In genomic region chr7:2572101-2572842, GRCh38 we compare ENCODE assay signal across 16 cellular contexts. TPM values are rescaled to one million over a fixed set of nuclear protein-coding genes. Genes with fewer than 3 reads are reported as not detected.
DNase-seq lines count a peak whose midpoint lies in the region; ATAC-seq and TF ChIP-seq lines count a peak whose summit lies in the region.
"Had no signal": no experiment of that assay in that cellular context is flagged by ENCODE, and none has a peak within 500 bp of the region (broad histone marks: within the 10 kb centered on the region; RNA-seq: fewer than 3 reads in every experiment).

No MANE protein-coding gene starts in this region.

- peak; percentile 51 for DNase-seq in activated CD4-positive, alpha-beta T cell treated with anti-CD3 and anti-CD28 coated beads for 36 hours
- DNase-seq in activated CD4-positive, alpha-beta T cell treated with anti-CD3 and anti-CD28 coated beads, Interleukin-2, amount 10 ng/mL, durations not matched to agents 7 days and 5 days = no peak
- peak; percentile 9 for DNase-seq in NCI-H526 treated with DMSO at 0.1 percent for 48 hours (lab: John Stamatoyannopoulos, UW)
- no peak for DNase-seq in endodermal cell
- peak; percentile 69 for DNase-seq in posterior vena cava (ENCODE audit: low spot score)
- DNase-seq in stimulated activated naive CD4-positive, alpha-beta T cell (lab: John Stamatoyannopoulos, UW) = no peak
- no peak for DNase-seq in OCI-M1 (lab: John Stamatoyannopoulos, UW)
- DNase-seq in naive thymus-derived CD4-positive, alpha-beta T cell = no peak
- DNase-seq: DMS53, esophagus squamous epithelium, NCI-H2227 treated with DMSO at 0.1 percent for 48 hours, SHP77 had no signal

- CTCF ChIA-PET in activated CD4-positive, alpha-beta T cell treated with anti-CD3 and anti-CD28 coated beads for 36 hours (lab: Charles Lee) = no interaction called here
- CTCF ChIA-PET in activated CD4-positive, alpha-beta T cell treated with anti-CD3 and anti-CD28 coated beads, Interleukin-2, amount 10 ng/mL, durations not matched to agents 7 days and 5 days (lab: Charles Lee) = interaction anchor here (1.3 kb wide), 1 partner anchor 61 kb away, joined by 3 read pairs; no protein-coding TSS in a partner anchor
- CTCF ChIA-PET in naive thymus-derived CD4-positive, alpha-beta T cell (lab: Charles Lee) = no interaction called here

- 91 to 97% methylated on average over 18 to 21 of the region's 22 CpGs for WGBS in endodermal cell (ENCODE audit: insufficient coverage in 1 of 2, insufficient read length in 1 of 2), 2 experiments

- H3K27ac ChIP-seq in endodermal cell (ENCODE audit: low read depth, low read length) = no peak overlapping the region
- H3K27ac ChIP-seq in naive thymus-derived CD4-positive, alpha-beta T cell (ENCODE audit: low read depth, low read length) = no peak overlapping the region
- H3K27ac ChIP-seq: 22Rv1, esophagus squamous epithelium, KMS-11, parathyroid adenoma, tibial nerve had no signal

- TF ChIP-seq CTCF in endodermal cell (conservative IDR thresholded peaks at IDR 0.05) = no peak

- H3K36me3 ChIP-seq in endodermal cell (ENCODE audit: control insufficient read depth, insufficient read depth, low read length) = peaks cover 17% of the 10 kb centered on the region
- H3K36me3 ChIP-seq in naive thymus-derived CD4-positive, alpha-beta T cell (ENCODE audit: control insufficient read depth in 2 of 3, insufficient read depth in 3 of 3, low read length in 3 of 3) = peaks cover 0 to 15% (median 0%) of the 10 kb centered on the region in 3 experiments

- POLR2A ChIA-PET in activated CD4-positive, alpha-beta T cell treated with anti-CD3 and anti-CD28 coated beads for 36 hours (lab: Charles Lee) = interaction anchor here (0.7 kb wide), 1 partner anchor 147 kb away, joined by 3 read pairs; no protein-coding TSS in a partner anchor
- POLR2A ChIA-PET in activated CD4-positive, alpha-beta T cell treated with anti-CD3 and anti-CD28 coated beads, Interleukin-2, amount 10 ng/mL, durations not matched to agents 7 days and 5 days (lab: Charles Lee) = no interaction called here
- POLR2A ChIA-PET in naive thymus-derived CD4-positive, alpha-beta T cell (lab: Charles Lee) = no interaction called here

- H3K36me3 Mint-ChIP-seq in activated CD4-positive, alpha-beta T cell treated with anti-CD3 and anti-CD28 coated beads for 36 hours (ENCODE audit: low read depth) = peaks cover 10% of the 10 kb centered on the region
- H3K36me3 Mint-ChIP-seq in activated CD4-positive, alpha-beta T cell treated with anti-CD3 and anti-CD28 coated beads, Interleukin-2, amount 10 ng/mL, durations not matched to agents 7 days and 5 days (ENCODE audit: low read depth) = peaks cover 13% of the 10 kb centered on the region
- peaks cover 27% of the 10 kb centered on the region for H3K36me3 Mint-ChIP-seq in endodermal cell (ENCODE audit: low read depth)
- H3K36me3 Mint-ChIP-seq in naive thymus-derived CD4-positive, alpha-beta T cell = peaks cover 1 to 25% (median 3%) of the 10 kb centered on the region in 5 donors

- H3K9me3 ChIP-seq in endodermal cell (ENCODE audit: control insufficient read depth, low read length) = no peaks in the 10 kb centered on the region
- no peaks in the 10 kb centered on the region for H3K9me3 ChIP-seq in naive thymus-derived CD4-positive, alpha-beta T cell (ENCODE audit: control insufficient read depth in 2 of 3, low read length in 3 of 3)
- H3K9me3 ChIP-seq: esophagus squamous epithelium, tibial nerve had no signal

- H3K27ac Mint-ChIP-seq in activated CD4-positive, alpha-beta T cell treated with anti-CD3 and anti-CD28 coated beads for 36 hours = no peak overlapping the region
- no peak overlapping the region for H3K27ac Mint-ChIP-seq in activated CD4-positive, alpha-beta T cell treated with anti-CD3 and anti-CD28 coated beads, Interleukin-2, amount 10 ng/mL, durations not matched to agents 7 days and 5 days
- H3K27ac Mint-ChIP-seq in endodermal cell = peak overlapping the region; percentile 69
- no peak overlapping the region for H3K27ac Mint-ChIP-seq in naive thymus-derived CD4-positive, alpha-beta T cell

- H3K4me3 ChIP-seq in endodermal cell (ENCODE audit: low read length) = no peak overlapping the region
- no peak overlapping the region for H3K4me3 ChIP-seq in naive thymus-derived CD4-positive, alpha-beta T cell (ENCODE audit: low read length)
- H3K4me3 ChIP-seq: esophagus squamous epithelium, tibial nerve had no signal

- H3K27me3 ChIP-seq in endodermal cell (ENCODE audit: control insufficient read depth, insufficient read depth, low read length, poor library complexity, severe bottlenecking) = no peaks in the 10 kb centered on the region
- no peaks in the 10 kb centered on the region for H3K27me3 ChIP-seq in naive thymus-derived CD4-positive, alpha-beta T cell (ENCODE audit: control insufficient read depth in 2 of 2, insufficient read depth in 2 of 2, low read length in 2 of 2)
- H3K27me3 ChIP-seq: esophagus squamous epithelium, tibial nerve had no signal

- no peak overlapping the region for H3K4me3 Mint-ChIP-seq in activated CD4-positive, alpha-beta T cell treated with anti-CD3 and anti-CD28 coated beads for 36 hours
- H3K4me3 Mint-ChIP-seq in activated CD4-positive, alpha-beta T cell treated with anti-CD3 and anti-CD28 coated beads, Interleukin-2, amount 10 ng/mL, durations not matched to agents 7 days and 5 days = no peak overlapping the region
- H3K4me3 Mint-ChIP-seq in endodermal cell = no peak overlapping the region
- no peak overlapping the region for H3K4me3 Mint-ChIP-seq in naive thymus-derived CD4-positive, alpha-beta T cell

- peak; percentile 61 for ATAC-seq in activated CD4-positive, alpha-beta T cell treated with anti-CD3 and anti-CD28 coated beads for 36 hours
- no peak for ATAC-seq in naive thymus-derived CD4-positive, alpha-beta T cell

- H3K4me1 ChIP-seq in endodermal cell (ENCODE audit: control insufficient read depth, insufficient read depth, low read length) = peaks cover 21% of the 10 kb centered on the region
- H3K4me1 ChIP-seq in naive thymus-derived CD4-positive, alpha-beta T cell (ENCODE audit: control insufficient read depth in 2 of 2, insufficient read depth in 2 of 2, low read length in 2 of 2) = no peaks in the 10 kb centered on the region
- H3K4me1 ChIP-seq: parathyroid adenoma had no signal

- H3K9ac ChIP-seq in endodermal cell (ENCODE audit: extremely low read depth, low read length, poor library complexity, severe bottlenecking) = peak overlapping the region; percentile 25
- H3K9ac ChIP-seq: KMS-11, parathyroid adenoma had no signal

- no peaks in the 10 kb centered on the region for H3K27me3 Mint-ChIP-seq in activated CD4-positive, alpha-beta T cell treated with anti-CD3 and anti-CD28 coated beads for 36 hours
- H3K27me3 Mint-ChIP-seq in activated CD4-positive, alpha-beta T cell treated with anti-CD3 and anti-CD28 coated beads, Interleukin-2, amount 10 ng/mL, durations not matched to agents 7 days and 5 days = no peaks in the 10 kb centered on the region
- H3K27me3 Mint-ChIP-seq in endodermal cell (ENCODE audit: insufficient read depth) = no peaks in the 10 kb centered on the region
- no peaks in the 10 kb centered on the region for H3K27me3 Mint-ChIP-seq in naive thymus-derived CD4-positive, alpha-beta T cell

- intact Hi-C loops in activated CD4-positive, alpha-beta T cell treated with anti-CD3 and anti-CD28 coated beads for 36 hours (cut with DNase I, micrococcal nuclease) = no loop called here
- intact Hi-C loops in posterior vena cava (cut with DNase I) = loop anchor here in 1 of 2 donors (10.0 kb wide), 1 partner anchor 133 kb away; no protein-coding TSS in a partner anchor
- intact Hi-C loops in naive thymus-derived CD4-positive, alpha-beta T cell (cut with micrococcal nuclease) = no loop called here

- H3K4me1 Mint-ChIP-seq in activated CD4-positive, alpha-beta T cell treated with anti-CD3 and anti-CD28 coated beads for 36 hours = peaks cover 18% of the 10 kb centered on the region
- H3K4me1 Mint-ChIP-seq in activated CD4-positive, alpha-beta T cell treated with anti-CD3 and anti-CD28 coated beads, Interleukin-2, amount 10 ng/mL, durations not matched to agents 7 days and 5 days = peaks cover 20% of the 10 kb centered on the region
- H3K4me1 Mint-ChIP-seq in endodermal cell = peaks cover 25% of the 10 kb centered on the region
- peaks cover 0 to 6% (median 5%) of the 10 kb centered on the region in 7 donors for H3K4me1 Mint-ChIP-seq in naive thymus-derived CD4-positive, alpha-beta T cell

- H3K9me3 Mint-ChIP-seq in activated CD4-positive, alpha-beta T cell treated with anti-CD3 and anti-CD28 coated beads for 36 hours (ENCODE audit: low read depth) = no peaks in the 10 kb centered on the region
- H3K9me3 Mint-ChIP-seq in activated CD4-positive, alpha-beta T cell treated with anti-CD3 and anti-CD28 coated beads, Interleukin-2, amount 10 ng/mL, durations not matched to agents 7 days and 5 days = peaks cover 2% of the 10 kb centered on the region
- no peaks in the 10 kb centered on the region for H3K9me3 Mint-ChIP-seq in endodermal cell
- peaks cover 0 to 1% (median 0%) of the 10 kb centered on the region in 11 donors for H3K9me3 Mint-ChIP-seq in naive thymus-derived CD4-positive, alpha-beta T cell

RNA-seq across cellular contexts. Expression of gene IQCE, which starts 13.5 kb away (rescaled TPM):
- total RNA-seq in activated CD4-positive, alpha-beta T cell treated with anti-CD3 and anti-CD28 coated beads for 36 hours = 1 to 10 TPM; 7.2 to 8.4 TPM
- 10 to 100 TPM; 13.8 to 15.5 TPM for total RNA-seq in activated CD4-positive, alpha-beta T cell treated with anti-CD3 and anti-CD28 coated beads, Interleukin-2, amount 10 ng/mL, durations not matched to agents 7 days and 5 days
- total RNA-seq in endodermal cell (10 to 100 TPM; 15.4 to 20.8 TPM), posterior vena cava (10 to 100 TPM; 14.6 to 19.1 TPM)
- 15.7 TPM for polyA plus RNA-seq in endodermal cell (2013, experiment 1 of 2)
- 13.5 TPM for polyA plus RNA-seq in endodermal cell (2013, experiment 2 of 2)
- total RNA-seq in naive thymus-derived CD4-positive, alpha-beta T cell = 10 to 100 TPM in 1 of 5 experiments, 1 to 10 TPM in 4; 4.8 to 10.4 (median 7.5) TPM
- 1 to 10 TPM; 1.6 to 1.9 TPM for polyA plus RNA-seq in naive thymus-derived CD4-positive, alpha-beta T cell

RNA-seq across cellular contexts. Expression of gene BRAT1, which starts 16.9 kb away (rescaled TPM):
- total RNA-seq in activated CD4-positive, alpha-beta T cell treated with anti-CD3 and anti-CD28 coated beads for 36 hours = 10 to 100 TPM; 34.7 to 35.9 TPM
- 10 to 100 TPM; 40.0 to 43.9 TPM for total RNA-seq in activated CD4-positive, alpha-beta T cell treated with anti-CD3 and anti-CD28 coated beads, Interleukin-2, amount 10 ng/mL, durations not matched to agents 7 days and 5 days
- total RNA-seq in endodermal cell = 10 to 100 TPM; 42.1 to 42.7 TPM
- polyA plus RNA-seq in endodermal cell (2013, experiment 1 of 2) = 46.3 TPM
- 42.2 TPM for polyA plus RNA-seq in endodermal cell (2013, experiment 2 of 2)
- 10 to 100 TPM; 16.3 to 17.2 TPM for total RNA-seq in posterior vena cava
- total RNA-seq in naive thymus-derived CD4-positive, alpha-beta T cell = 10 to 100 TPM; 24.6 to 45.5 (median 37.0) TPM
- polyA plus RNA-seq in naive thymus-derived CD4-positive, alpha-beta T cell = 10 to 100 TPM; 23.4 to 58.9 TPM

RNA-seq across cellular contexts. Expression of gene LFNG, which starts 52.7 kb away (rescaled TPM):
- 10 to 100 TPM; 14.9 to 23.3 TPM for total RNA-seq in activated CD4-positive, alpha-beta T cell treated with anti-CD3 and anti-CD28 coated beads for 36 hours
- 100 to 1,000 TPM in 1 of 2 experiments, 10 to 100 TPM in 1; 93.3 to 109 TPM for total RNA-seq in activated CD4-positive, alpha-beta T cell treated with anti-CD3 and anti-CD28 coated beads, Interleukin-2, amount 10 ng/mL, durations not matched to agents 7 days and 5 days
- total RNA-seq in endodermal cell = 10 to 100 TPM; 16.0 to 47.2 TPM
- polyA plus RNA-seq in endodermal cell (2013, experiment 1 of 2) = 54.6 TPM
- 43.4 TPM for polyA plus RNA-seq in endodermal cell (2013, experiment 2 of 2)
- total RNA-seq in posterior vena cava = 10 to 100 TPM; 15.2 to 16.5 TPM
- total RNA-seq in naive thymus-derived CD4-positive, alpha-beta T cell = 100 to 1,000 TPM; 114 to 246 (median 151) TPM
- polyA plus RNA-seq in naive thymus-derived CD4-positive, alpha-beta T cell = 1 to 10 TPM; 1.2 to 2.3 TPM

RNA-seq across cellular contexts. Expression of gene TTYH3, which starts 59.5 kb away (rescaled TPM):
- total RNA-seq in activated CD4-positive, alpha-beta T cell treated with anti-CD3 and anti-CD28 coated beads for 36 hours = 10 to 100 TPM; 18.7 to 20.2 TPM
- total RNA-seq in activated CD4-positive, alpha-beta T cell treated with anti-CD3 and anti-CD28 coated beads, Interleukin-2, amount 10 ng/mL, durations not matched to agents 7 days and 5 days = 10 to 100 TPM; 17.2 to 19.7 TPM
- total RNA-seq in endodermal cell = 100 to 1,000 TPM; 145 to 152 TPM
- 164 TPM for polyA plus RNA-seq in endodermal cell (2013, experiment 1 of 2)
- polyA plus RNA-seq in endodermal cell (2013, experiment 2 of 2) = 151 TPM
- 10 to 100 TPM; 50.1 to 51.6 TPM for total RNA-seq in posterior vena cava
- 100 to 1,000 TPM in 1 of 5 experiments, 10 to 100 TPM in 4; 15.9 to 115 (median 23.5) TPM for total RNA-seq in naive thymus-derived CD4-positive, alpha-beta T cell
- polyA plus RNA-seq in naive thymus-derived CD4-positive, alpha-beta T cell = 1 to 10 TPM in 1 of 2 donors, under 1 TPM in 1; 0.53 to 1.6 TPM

Comparison
In these comparisons a context has a peak if more than half of its experiments do, and no peak if none do; other contexts are left out.
1. DNase-seq: peak in activated CD4-positive, alpha-beta T cell treated with anti-CD3 and anti-CD28 coated beads for 36 hours (single experiment), NCI-H526 treated with DMSO at 0.1 percent for 48 hours (single experiment) and posterior vena cava (single experiment); none in activated CD4-positive, alpha-beta T cell treated with anti-CD3 and anti-CD28 coated beads, Interleukin-2, amount 10 ng/mL, durations not matched to agents 7 days and 5 days (single experiment), endodermal cell (single experiment), stimulated activated naive CD4-positive, alpha-beta T cell (0 of 6), OCI-M1 (single experiment) and naive thymus-derived CD4-positive, alpha-beta T cell (0 of 9).